In genomic region chr21:34443486-34443885, GRCh38 we compare ENCODE assay signal across 13 cellular contexts. TPM values are rescaled to one million over a fixed set of nuclear protein-coding genes. Genes with fewer than 3 reads are reported as not detected.
"Had no signal": no experiment of that assay in that cellular context is flagged by ENCODE, and none has a peak within 500 bp of the region (broad histone marks: within the 10 kb centered on the region; RNA-seq: fewer than 3 reads in every experiment).

No MANE protein-coding gene starts in this region.

RNA-seq across cellular contexts. Expression of gene SMIM34, which starts 19.7 kb away (rescaled TPM):
- total RNA-seq: activated CD4-positive, alpha-beta memory T cell treated with anti-CD3 and anti-CD28 coated beads for 36 hours; activated T-helper 1 cell treated with anti-CD3 and anti-CD28 coated beads, Interleukin-12 subunit alpha, Interleukin-12 subunit beta, Interleukin-2, Interleukin-4 antibody, amounts not matched to agents 30 ng/mL and 10 ng/mL and 1 ng/mL, durations not matched to agents 14 hours and 24 hours and 36 hours; aorta; dermis blood vessel endothelial cell; esophagus muscularis mucosa; frontal cortex; mesenteric fat pad; natural killer cell treated with Interleukin-12 subunit alpha and Interleukin-12 subunit beta and Interleukin-15 and Interleukin-18, amount 100 ng/mL, for 72 hours; osteocyte; prostate gland; right atrium auricular region; skeletal muscle tissue; vagina had no signal
- polyA plus RNA-seq: aorta had no signal
